ENCODE assay signal across 1 cellular context in the genomic region with DNA sequence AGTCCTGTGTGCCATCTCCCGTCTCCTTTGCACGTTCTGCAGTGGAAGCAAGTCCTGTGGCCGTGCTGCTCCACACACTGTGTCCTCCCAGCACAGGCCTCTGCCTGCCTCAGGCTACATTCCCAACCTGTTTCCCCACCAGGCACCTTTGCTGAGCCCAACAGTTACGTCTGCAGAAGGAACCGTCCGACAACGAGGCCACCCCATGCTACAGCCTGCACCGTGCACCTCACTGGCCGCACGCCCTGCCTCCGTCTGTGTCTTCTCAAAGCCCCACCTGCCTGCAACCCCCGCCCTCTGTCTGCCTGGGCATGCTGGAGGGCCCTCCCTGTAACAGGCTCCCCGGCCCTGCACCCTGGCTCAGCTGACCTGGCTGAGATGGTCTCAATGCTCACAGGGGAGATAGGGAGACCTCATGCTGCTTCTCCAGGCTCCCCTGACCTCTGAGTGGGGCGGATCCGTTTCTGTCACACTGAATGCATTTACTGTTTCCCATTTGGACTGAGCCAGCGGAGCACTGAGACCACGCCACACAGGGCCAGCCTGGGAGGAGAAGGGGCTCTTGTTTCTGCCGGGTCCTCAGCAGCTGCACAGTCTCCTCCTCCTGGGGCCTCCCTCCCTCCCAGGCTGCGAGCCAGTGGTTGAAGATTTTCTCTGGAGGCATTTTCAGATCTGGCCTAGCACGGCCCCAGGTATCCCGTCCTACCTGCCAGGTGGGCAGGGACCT.
TF ChIP-seq lines count a peak whose summit lies in the region.

No MANE protein-coding gene starts in this region.

TF ChIP-seq in HepG2, 621 proteins besides CTCF, POLR2A, EP300 and RAD21 (continued from another document):
- TF ChIP-seq ZFY (CRISPR knock-in tag; IDR thresholded peaks at IDR 0.05), result 0 out of 2 replicates have a peak, but pooled peaks have one; percentile 10
- TF ChIP-seq, protein P1, sequence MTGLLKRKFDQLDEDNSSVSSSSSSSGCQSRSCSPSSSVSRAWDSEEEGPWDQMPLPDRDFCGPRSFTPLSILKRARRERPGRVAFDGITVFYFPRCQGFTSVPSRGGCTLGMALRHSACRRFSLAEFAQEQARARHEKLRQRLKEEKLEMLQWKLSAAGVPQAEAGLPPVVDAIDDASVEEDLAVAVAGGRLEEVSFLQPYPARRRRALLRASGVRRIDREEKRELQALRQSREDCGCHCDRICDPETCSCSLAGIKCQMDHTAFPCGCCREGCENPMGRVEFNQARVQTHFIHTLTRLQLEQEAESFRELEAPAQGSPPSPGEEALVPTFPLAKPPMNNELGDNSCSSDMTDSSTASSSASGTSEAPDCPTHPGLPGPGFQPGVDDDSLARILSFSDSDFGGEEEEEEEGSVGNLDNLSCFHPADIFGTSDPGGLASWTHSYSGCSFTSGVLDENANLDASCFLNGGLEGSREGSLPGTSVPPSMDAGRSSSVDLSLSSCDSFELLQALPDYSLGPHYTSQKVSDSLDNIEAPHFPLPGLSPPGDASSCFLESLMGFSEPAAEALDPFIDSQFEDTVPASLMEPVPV (CRISPR knock-in tag; IDR thresholded peaks at IDR 0.05), result 0 out of 2 replicates have a peak, but pooled peaks have one; percentile 28
- TF ChIP-seq ZNF777 (CRISPR knock-in tag; IDR thresholded peaks at IDR 0.05), result no peak
- TF ChIP-seq KLF11 (CRISPR knock-in tag; IDR thresholded peaks at IDR 0.05), result no peak
- TF ChIP-seq ZNF354B (CRISPR knock-in tag; IDR thresholded peaks at IDR 0.05), result 0 out of 2 replicates have a peak, but pooled peaks have one; percentile 43
- peak; percentile 32; the same call in 1 of the 2 replicates for TF ChIP-seq MAX (IDR thresholded peaks at IDR 0.05)
- no peak for TF ChIP-seq BRF2 (CRISPR knock-in tag; IDR thresholded peaks at IDR 0.05)
TF ChIP-seq in HepG2: peak in this region for 10.
